28 cellular contexts compared by ENCODE assay signal in genomic region chr1:180237850-180238476, GRCh38. TPM values are rescaled to one million over a fixed set of nuclear protein-coding genes. Genes with fewer than 3 reads are reported as not detected.
"Had no signal": no experiment of that assay in that cellular context is flagged by ENCODE, and none has a peak within 500 bp of the region (broad histone marks: within the 10 kb centered on the region; RNA-seq: fewer than 3 reads in every experiment).

No MANE protein-coding gene starts in this region.

- H3K27ac Mint-ChIP-seq: activated naive CD8-positive, alpha-beta T cell; activated T-cell treated with anti-CD3 and anti-CD28 coated beads, Interleukin-2, amount 50 U/mL, for 24 hours; activated T-helper 2 cell treated with anti-CD3 and anti-CD28 coated beads, Interferon-gamma antibody, Interleukin-2, Interleukin-4, amounts not matched to agents 10 μg/mL and 5 μg/mL and 100 μg/mL, durations not matched to agents 14 hours and 24 hours and 36 hours; dendritic cell treated with granulocyte-macrophage colony-stimulating factor and Interleukin-4, amounts not matched to agents 40 ng/mL and 50 ng/mL, for 4 days; immature natural killer cell; naive thymus-derived CD4-positive, alpha-beta T cell had no signal

- H3K36me3 ChIP-seq: adrenal gland, ascending aorta, brain microvascular endothelial cell, left ventricle myocardium inferior, right atrium auricular region, spleen, thoracic aorta, upper lobe of right lung, WERI-Rb-1 had no signal

- H3K4me3 ChIP-seq: adrenal gland, ascending aorta, left ventricle myocardium inferior, psoas muscle, right atrium auricular region, spleen, thoracic aorta, upper lobe of right lung had no signal

- H3K9me3 ChIP-seq: adrenal gland, ascending aorta, left ventricle myocardium inferior, psoas muscle, right atrium auricular region, spleen, thoracic aorta, upper lobe of right lung had no signal

- H3K4me3 Mint-ChIP-seq: activated naive CD8-positive, alpha-beta T cell; activated T-cell treated with anti-CD3 and anti-CD28 coated beads, Interleukin-2, amount 50 U/mL, for 24 hours; dendritic cell treated with granulocyte-macrophage colony-stimulating factor and Interleukin-4, amounts not matched to agents 40 ng/mL and 50 ng/mL, for 4 days; immature natural killer cell; naive thymus-derived CD4-positive, alpha-beta T cell had no signal

- DNase-seq: activated CD4-positive, alpha-beta T cell treated with anti-CD3 and anti-CD28 coated beads for 1 hour; activated CD4-positive, alpha-beta T cell treated with anti-CD3 and anti-CD28 coated beads, Interleukin-2, amount 50 U/mL, for 1 hour; activated naive CD4-positive, alpha-beta T cell; activated T-cell treated with anti-CD3 and anti-CD28 coated beads, Interleukin-2, amount 50 U/mL, for 24 hours; adrenal gland; brain microvascular endothelial cell; caudate nucleus; effector CD8-positive, alpha-beta T cell; foreskin keratinocyte; immature natural killer cell; left ventricle myocardium inferior; naive thymus-derived CD4-positive, alpha-beta T cell; psoas muscle; spleen; stimulated activated CD4-positive, alpha-beta T cell treated with anti-CD3 and anti-CD28 coated beads, Interleukin-4, amount 100 ng/mL, for 24 hours; stimulated activated naive CD4-positive, alpha-beta T cell treated with Interleukin-2 at 50 U/mL for 16 hours; upper lobe of right lung; WERI-Rb-1 had no signal

- H3K27ac ChIP-seq: adrenal gland, ascending aorta, brain microvascular endothelial cell, foreskin keratinocyte, left ventricle myocardium inferior, psoas muscle, right atrium auricular region, spleen, thoracic aorta, upper lobe of right lung, WERI-Rb-1 had no signal

- H3K4me1 ChIP-seq: foreskin keratinocyte had no signal

- H3K9me3 Mint-ChIP-seq: activated T-cell treated with anti-CD3 and anti-CD28 coated beads, Interleukin-2, amount 50 U/mL, for 24 hours; activated T-helper 2 cell treated with anti-CD3 and anti-CD28 coated beads, Interferon-gamma antibody, Interleukin-2, Interleukin-4, amounts not matched to agents 10 μg/mL and 5 μg/mL and 100 μg/mL, durations not matched to agents 14 hours and 24 hours and 36 hours; dendritic cell treated with granulocyte-macrophage colony-stimulating factor and Interleukin-4, amounts not matched to agents 40 ng/mL and 50 ng/mL, for 4 days; immature natural killer cell had no signal

- H3K36me3 Mint-ChIP-seq: activated naive CD8-positive, alpha-beta T cell; immature natural killer cell; naive thymus-derived CD4-positive, alpha-beta T cell had no signal

RNA-seq across cellular contexts. Expression of gene LHX4, which starts 7.9 kb away (rescaled TPM):
- total RNA-seq: activated T-helper 2 cell treated with anti-CD3 and anti-CD28 coated beads, Interferon-gamma antibody, Interleukin-2, Interleukin-4, amounts not matched to agents 10 μg/mL and 5 μg/mL and 100 μg/mL, durations not matched to agents 14 hours and 24 hours and 36 hours; adrenal gland; ascending aorta; foreskin keratinocyte; glomerular endothelial cell; kidney epithelial cell; left ventricle myocardium inferior; lung microvascular endothelial cell; psoas muscle; right atrium auricular region; T-helper 2 cell treated with Interferon-gamma antibody and Interleukin-4, amounts not matched to agents 100 ng/mL and 5 ng/mL, for 36 hours; thoracic aorta; upper lobe of right lung had no signal
- polyA plus RNA-seq: adrenal gland, foreskin keratinocyte had no signal
